Comparison of ENCODE assay signal across 8 cellular contexts in the genomic region with DNA sequence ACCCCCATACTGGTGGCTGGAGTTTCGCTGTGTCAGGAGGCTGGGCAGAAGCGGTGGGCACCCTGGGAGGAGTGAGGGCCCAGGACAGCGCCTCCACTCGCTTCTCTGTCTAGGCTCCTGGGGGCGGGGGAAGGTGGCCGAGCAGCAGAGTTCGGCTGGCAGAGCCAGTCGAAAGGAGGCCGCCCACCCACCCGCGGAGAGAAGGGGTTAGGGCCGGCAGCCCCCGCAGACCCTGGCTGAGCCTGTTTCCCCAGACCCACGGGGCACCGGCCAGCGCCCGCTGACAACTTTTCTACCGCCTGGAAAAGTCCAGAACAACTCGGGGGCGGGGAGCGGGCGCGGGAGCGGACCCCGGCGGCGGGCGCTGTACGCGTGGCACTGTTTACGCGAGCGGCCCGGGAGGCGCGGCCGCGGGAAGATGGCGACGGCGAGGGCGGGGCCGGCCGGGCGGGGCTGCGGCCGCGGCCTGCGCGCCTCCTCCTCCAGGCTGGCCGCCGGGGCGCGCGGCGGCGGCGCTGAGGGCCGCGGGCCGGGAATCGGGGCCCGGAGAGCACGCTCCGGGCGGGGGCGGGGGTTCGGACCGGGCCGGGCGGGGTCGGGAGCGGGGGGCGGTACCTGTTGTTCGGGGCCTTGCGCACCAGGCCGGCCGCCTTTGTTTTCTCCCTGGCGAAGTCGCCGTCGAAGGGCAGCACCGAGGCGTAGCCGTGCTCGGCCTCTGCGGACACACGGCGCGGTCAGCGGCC. TPM values are rescaled to one million over a fixed set of nuclear protein-coding genes. Genes with fewer than 3 reads are reported as not detected.
DNase-seq lines count a peak whose midpoint lies in the region; ATAC-seq and TF ChIP-seq lines count a peak whose summit lies in the region.

No MANE protein-coding gene starts in this region.

- 0 to 2% (median 1%) methylated on average over 22 to 91 of the region's 91 CpGs for WGBS in spleen, 5 donors

- no peaks in the 10 kb centered on the region for H3K36me3 Mint-ChIP-seq in immature natural killer cell

- peaks cover 48 to 84% (median 70%) of the 10 kb centered on the region in 6 donors for H3K4me1 ChIP-seq in spleen

- H3K4me3 ChIP-seq in brain microvascular endothelial cell (ENCODE audit: low read depth, low read length) (peak overlapping the region; percentile 84), spleen (peak overlapping the region; percentile 93 to 99 (median 98))

- H3K4me3 Mint-ChIP-seq in immature natural killer cell = peak overlapping the region; percentile 41 to 84 (median 61)

- in situ Hi-C loops in brain microvascular endothelial cell (cut with HindIII; ENCODE audit: low pct_ligation_motif_present, low sequenced_read_pairs) = no loop called here

- intact Hi-C loops in spleen (cut with DNase I; ENCODE audit: low total_unique reads) = loop anchor here (10.0 kb wide), 1 partner anchor 154 kb away; a partner anchor contains a TSS

- peaks cover 3 to 10% (median 9%) of the 10 kb centered on the region in 3 donors for H3K27me3 Mint-ChIP-seq in immature natural killer cell (ENCODE audit: low read depth in 3 of 3)

- ATAC-seq in HG02852 (IDR thresholded peaks at IDR 0.05; ENCODE audit: unreplicated experiment) (peak; percentile 26), GM21786 (IDR thresholded peaks at IDR 0.05; ENCODE audit: unreplicated experiment) (no peak)

- H3K9me3 Mint-ChIP-seq in immature natural killer cell = no peaks in the 10 kb centered on the region

- TF ChIP-seq CTCF in GM10266 (IDR thresholded peaks at IDR 0.05; ENCODE audit: control insufficient read depth, insufficient read depth, low read depth, missing control alignments) (no peak), brain microvascular endothelial cell (IDR thresholded peaks at IDR 0.05; ENCODE audit: low read depth, low read length, missing control alignments) (peak; percentile 9), spleen (IDR thresholded peaks at IDR 0.05 in 8 of 11, conservative IDR thresholded peaks at IDR 0.05 in 3 of 11) (no peak)

- peaks cover 7% of the 10 kb centered on the region for H3K36me3 ChIP-seq in brain microvascular endothelial cell (replicated peaks)
- H3K36me3 ChIP-seq in spleen = peaks cover 0 to 40% (median 13%) of the 10 kb centered on the region in 6 donors

- peak; percentile 85 for DNase-seq in GM10266 (ENCODE audit: extremely low spot score)
- DNase-seq in T-helper 1 cell = peak; percentile 25 to 68 (median 42)
- no peak for DNase-seq in brain microvascular endothelial cell
- DNase-seq in immature natural killer cell = peak; percentile 55 to 67 (median 66)
- DNase-seq in spleen = peak; percentile 94
- no peak for DNase-seq in 8988T

- H3K4me1 Mint-ChIP-seq in immature natural killer cell = peaks cover 0 to 9% of the 10 kb centered on the region in 2 donors

- peak overlapping the region in 4 of 6 donors; percentile 19 to 75 (median 50) for H3K27ac Mint-ChIP-seq in immature natural killer cell

- H3K9me3 ChIP-seq in spleen = no peaks in the 10 kb centered on the region

- TF ChIP-seq POLR2A in spleen (IDR thresholded peaks at IDR 0.05) = no peak

- H3K27ac ChIP-seq in brain microvascular endothelial cell = peak overlapping the region; percentile 83
- H3K27ac ChIP-seq in spleen = peak overlapping the region; percentile 86 to 99 (median 98)

- H3K27me3 ChIP-seq in brain microvascular endothelial cell (replicated peaks) (no peaks in the 10 kb centered on the region), spleen (replicated peaks in 1 of 7) (no peaks in the 10 kb centered on the region)

RNA-seq across cellular contexts. Expression of a gene that starts 0.6 kb away (rescaled TPM):
- polyA plus RNA-seq in immature natural killer cell (10 to 100 TPM; 55.0 to 56.1 (median 55.0) TPM), spleen (100 to 1,000 TPM in 1 of 3 donors, 10 to 100 TPM in 2; 36.0 to 103 (median 38.4) TPM)
- total RNA-seq in spleen = 100 to 1,000 TPM in 5 of 7 donors, 10 to 100 TPM in 2; 51.8 to 128 (median 112) TPM

RNA-seq across cellular contexts. Expression of a gene that starts 19.4 kb away (rescaled TPM):
- polyA plus RNA-seq in immature natural killer cell = 10 to 100 TPM; 12.8 to 21.7 (median 16.5) TPM
- 10 to 100 TPM; 16.2 to 22.4 (median 19.2) TPM for total RNA-seq in spleen
- polyA plus RNA-seq in spleen = 10 to 100 TPM; 10.3 to 15.0 (median 13.0) TPM

RNA-seq across cellular contexts. Expression of a gene that starts 19.4 kb away (rescaled TPM):
- polyA plus RNA-seq in immature natural killer cell (1 to 10 TPM in 1 of 3 donors, under 1 TPM in 1, not detected in 1; 0.41 to 1.6 TPM), spleen (1 to 10 TPM; 1.2 to 1.5 (median 1.5) TPM)
- total RNA-seq in spleen = 1 to 10 TPM; 1.9 to 3.5 (median 2.9) TPM

Comparison
In these comparisons a context has a peak if more than half of its experiments do, and no peak if none do; other contexts are left out.
1. DNase-seq: peak in GM10266 (single experiment), T-helper 1 cell (5 of 5), immature natural killer cell (3 of 3) and spleen (single experiment); none in brain microvascular endothelial cell (single experiment) and 8988T (single experiment).